Comparison of ENCODE assay signal across 8 cellular contexts in genomic region chr2:54114936-54115283, GRCh38. TPM values are rescaled to one million over a fixed set of nuclear protein-coding genes. Genes with fewer than 3 reads are reported as not detected.
DNase-seq lines count a peak whose midpoint lies in the region; ATAC-seq and TF ChIP-seq lines count a peak whose summit lies in the region.

No MANE protein-coding gene starts in this region.

- TF ChIP-seq CTCF in heart left ventricle (IDR thresholded peaks at IDR 0.05), result no peak
- TF ChIP-seq CTCF in ascending aorta (IDR thresholded peaks at IDR 0.05), result no peak
- TF ChIP-seq CTCF in lower lobe of right lung (IDR thresholded peaks at IDR 0.05), result no peak
- TF ChIP-seq CTCF in uterus (IDR thresholded peaks at IDR 0.05), result no peak

- H3K36me3 ChIP-seq in heart left ventricle (peaks cover 0 to 8% (median 0%) of the 10 kb centered on the region in 9 donors), ascending aorta (no peaks in the 10 kb centered on the region), lower lobe of right lung (no peaks in the 10 kb centered on the region), uterus (no peaks in the 10 kb centered on the region)

- ATAC-seq in heart left ventricle (no peak), left cardiac atrium (no peak), lower lobe of right lung (no peak), GM18907 (IDR thresholded peaks at IDR 0.05; ENCODE audit: unreplicated experiment) (no peak)

- peaks cover 0 to 15% (median 6%) of the 10 kb centered on the region in 12 donors for H3K4me1 ChIP-seq in heart left ventricle
- no peaks in the 10 kb centered on the region for H3K4me1 ChIP-seq in ascending aorta
- H3K4me1 ChIP-seq in lower lobe of right lung, result peaks cover 7% of the 10 kb centered on the region
- H3K4me1 ChIP-seq in uterus, result no peaks in the 10 kb centered on the region

- intact Hi-C loops in heart left ventricle (cut with DNase I), result loop anchor here in 1 of 10 donors (5.0 kb wide), 1 partner anchor 607 kb away; the partner anchor contains the start of gene EML6
- intact Hi-C loops in left cardiac atrium (cut with DNase I), result no loop called here
- intact Hi-C loops in ascending aorta (cut with DNase I), result loop anchor here (1.0 to 10.0 kb wide), 7 partner anchors 143 to 1400 kb away; partner anchors contain the start of genes CFAP36, CLHC1, EML6 and PSME4
- intact Hi-C loops in lower lobe of right lung (cut with DNase I), result no loop called here
- intact Hi-C loops in uterus (cut with DNase I; ENCODE audit: low total_unique reads), result no loop called here

- H3K27ac ChIP-seq in heart left ventricle (peak overlapping the region; percentile 94 to 100 (median 98)), ascending aorta (peak overlapping the region; percentile 98 to 99), lower lobe of right lung (peak overlapping the region; percentile 100), uterus (peak overlapping the region; percentile 96 to 99)

- peak overlapping the region; percentile 50 to 92 (median 72) for H3K4me3 ChIP-seq in heart left ventricle
- peak overlapping the region; percentile 62 to 83 for H3K4me3 ChIP-seq in ascending aorta
- H3K4me3 ChIP-seq in lower lobe of right lung, result peak overlapping the region; percentile 78
- H3K4me3 ChIP-seq in uterus, result peak overlapping the region; percentile 60 to 95

- 56 to 63% (median 62%) methylated on average over 3 of the region's 3 CpGs for WGBS in heart left ventricle, 4 donors

- DNase-seq in heart left ventricle, result no peak
- DNase-seq in left cardiac atrium, result no peak
- DNase-seq in ascending aorta (ENCODE audit: low spot score in 2 of 2), result no peak
- no peak for DNase-seq in lower lobe of right lung
- no peak for DNase-seq in uterus
- no peak for DNase-seq in inferior parietal cortex (ENCODE audit: extremely low spot score)
- DNase-seq in NCI-H2081 (lab: John Stamatoyannopoulos, UW), result no peak

- H3K9me3 ChIP-seq in heart left ventricle, result peaks cover 0 to 11% (median 0%) of the 10 kb centered on the region in 12 donors
- peaks cover 0 to 6% of the 10 kb centered on the region in 2 donors for H3K9me3 ChIP-seq in ascending aorta
- H3K9me3 ChIP-seq in lower lobe of right lung, result no peaks in the 10 kb centered on the region
- H3K9me3 ChIP-seq in uterus, result no peaks in the 10 kb centered on the region

- no peaks in the 10 kb centered on the region for H3K27me3 ChIP-seq in heart left ventricle
- no peaks in the 10 kb centered on the region for H3K27me3 ChIP-seq in ascending aorta
- H3K27me3 ChIP-seq in lower lobe of right lung (ENCODE audit: low read depth), result no peaks in the 10 kb centered on the region
- H3K27me3 ChIP-seq in uterus, result no peaks in the 10 kb centered on the region

- no peak for TF ChIP-seq POLR2A in heart left ventricle (IDR thresholded peaks at IDR 0.05)
- no peak for TF ChIP-seq POLR2A in uterus (IDR thresholded peaks at IDR 0.05)

RNA-seq across cellular contexts. Expression of gene ACYP2, which starts 0.5 kb away (rescaled TPM):
- total RNA-seq in heart left ventricle (10 to 100 TPM; 39.7 to 83.1 (median 53.2) TPM), left cardiac atrium (10 to 100 TPM; 43.0 to 43.2 TPM), ascending aorta (0.96 TPM), lower lobe of right lung (15.3 TPM), uterus (10 to 100 TPM; 10.3 to 44.3 (median 21.7) TPM)
- 100 to 1,000 TPM in 1 of 2 donors, 10 to 100 TPM in 1; 42.0 to 107 TPM for polyA plus RNA-seq in heart left ventricle
